In the genomic region with DNA sequence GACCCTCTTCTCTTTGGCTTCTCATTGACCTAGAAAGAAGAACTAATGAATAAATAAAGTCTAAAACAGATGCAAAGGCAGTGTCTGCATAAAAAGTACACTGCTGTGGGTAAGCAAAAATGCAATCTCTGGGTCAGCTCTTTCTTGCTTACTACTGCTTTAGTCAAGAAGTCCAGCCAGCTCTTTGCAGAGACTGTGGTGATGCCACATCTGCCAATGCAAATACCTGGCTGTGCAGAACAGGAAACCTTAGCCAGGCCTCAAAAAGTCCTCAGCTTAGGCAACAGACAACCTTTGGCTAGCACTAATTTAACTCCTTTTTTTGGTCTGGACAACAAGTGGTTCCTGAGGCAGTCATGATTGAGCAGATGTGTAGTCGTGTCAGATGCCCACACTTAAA, we compare ENCODE assay signal across 2 cellular contexts.
TF ChIP-seq lines count a peak whose summit lies in the region.

No MANE protein-coding gene starts in this region.

TF ChIP-seq in IMR-90, 13 proteins besides CTCF, POLR2A, EP300 and RAD21:
- TF ChIP-seq MXI1 (IDR thresholded peaks at IDR 0.05; ENCODE audit: borderline replicate concordance, low read depth, low read length) (no peak), CHD1 (IDR thresholded peaks at IDR 0.05; ENCODE audit: low read depth, low read length) (no peak), BHLHE40 (IDR thresholded peaks at IDR 0.05; ENCODE audit: low read depth, low read length) (no peak), RFX5 (IDR thresholded peaks at IDR 0.05; ENCODE audit: low read depth, low read length) (no peak), MAFK (IDR thresholded peaks at IDR 0.05; ENCODE audit: low read depth, low read length) (no peak), CEBPB (IDR thresholded peaks at IDR 0.05; ENCODE audit: low read depth, low read length) (no peak), SMC3 (IDR thresholded peaks at IDR 0.05; ENCODE audit: low read depth, low read length) (no peak)
- TF ChIP-seq, protein P1, sequence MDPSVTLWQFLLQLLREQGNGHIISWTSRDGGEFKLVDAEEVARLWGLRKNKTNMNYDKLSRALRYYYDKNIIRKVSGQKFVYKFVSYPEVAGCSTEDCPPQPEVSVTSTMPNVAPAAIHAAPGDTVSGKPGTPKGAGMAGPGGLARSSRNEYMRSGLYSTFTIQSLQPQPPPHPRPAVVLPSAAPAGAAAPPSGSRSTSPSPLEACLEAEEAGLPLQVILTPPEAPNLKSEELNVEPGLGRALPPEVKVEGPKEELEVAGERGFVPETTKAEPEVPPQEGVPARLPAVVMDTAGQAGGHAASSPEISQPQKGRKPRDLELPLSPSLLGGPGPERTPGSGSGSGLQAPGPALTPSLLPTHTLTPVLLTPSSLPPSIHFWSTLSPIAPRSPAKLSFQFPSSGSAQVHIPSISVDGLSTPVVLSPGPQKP (IDR thresholded peaks at IDR 0.05; ENCODE audit: borderline replicate concordance, low read depth, low read length) = no peak

TF ChIP-seq in GM12878, 131 proteins besides CTCF, POLR2A, EP300 and RAD21:
- TF ChIP-seq MXI1 (IDR thresholded peaks at IDR 0.05; ENCODE audit: low read depth, low read length) (no peak), TCF7 (IDR thresholded peaks at IDR 0.05; ENCODE audit: borderline replicate concordance) (no peak), SREBF1 (IDR thresholded peaks at IDR 0.05; ENCODE audit: low read length) (no peak), POLR2AphosphoS2 (IDR thresholded peaks at IDR 0.05; ENCODE audit: low read depth, low read length) (no peak), ZNF207 (IDR thresholded peaks at IDR 0.05; ENCODE audit: borderline replicate concordance) (no peak), RFX5 (IDR thresholded peaks at IDR 0.05; ENCODE audit: low read depth, low read length) (no peak), NR2C1 (IDR thresholded peaks at IDR 0.05) (no peak), KLF5 (IDR thresholded peaks at IDR 0.05; ENCODE audit: partially characterized antibody) (no peak), GABPA (IDR thresholded peaks at IDR 0.05; ENCODE audit: low read depth) (no peak), ZNF274 (IDR thresholded peaks at IDR 0.05; ENCODE audit: insufficient read depth, insufficient read length) (no peak), SMAD5 (IDR thresholded peaks at IDR 0.05; ENCODE audit: low read depth) (no peak), CHD2 (IDR thresholded peaks at IDR 0.05; ENCODE audit: borderline replicate concordance, low read depth, low read length) (no peak), EZH2 (IDR thresholded peaks at IDR 0.05; ENCODE audit: borderline replicate concordance, control insufficient read depth, low read depth, low read length) (no peak), BHLHE40 (IDR thresholded peaks at IDR 0.05; ENCODE audit: borderline replicate concordance in 1 of 2, low read depth in 2 of 2, low read length in 1 of 2) (no peak)
- TF ChIP-seq, protein P2, sequence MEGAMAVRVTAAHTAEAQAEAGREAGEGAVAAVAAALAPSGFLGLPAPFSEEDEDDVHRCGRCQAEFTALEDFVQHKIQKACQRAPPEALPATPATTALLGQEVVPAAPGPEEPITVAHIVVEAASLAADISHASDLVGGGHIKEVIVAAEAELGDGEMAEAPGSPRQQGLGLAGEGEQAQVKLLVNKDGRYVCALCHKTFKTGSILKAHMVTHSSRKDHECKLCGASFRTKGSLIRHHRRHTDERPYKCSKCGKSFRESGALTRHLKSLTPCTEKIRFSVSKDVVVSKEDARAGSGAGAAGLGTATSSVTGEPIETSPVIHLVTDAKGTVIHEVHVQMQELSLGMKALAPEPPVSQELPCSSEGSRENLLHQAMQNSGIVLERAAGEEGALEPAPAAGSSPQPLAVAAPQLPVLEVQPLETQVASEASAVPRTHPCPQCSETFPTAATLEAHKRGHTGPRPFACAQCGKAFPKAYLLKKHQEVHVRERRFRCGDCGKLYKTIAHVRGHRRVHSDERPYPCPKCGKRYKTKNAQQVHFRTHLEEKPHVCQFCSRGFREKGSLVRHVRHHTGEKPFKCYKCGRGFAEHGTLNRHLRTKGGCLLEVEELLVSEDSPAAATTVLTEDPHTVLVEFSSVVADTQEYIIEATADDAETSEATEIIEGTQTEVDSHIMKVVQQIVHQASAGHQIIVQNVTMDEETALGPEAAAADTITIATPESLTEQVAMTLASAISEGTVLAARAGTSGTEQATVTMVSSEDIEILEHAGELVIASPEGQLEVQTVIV (IDR thresholded peaks at IDR 0.05; ENCODE audit: borderline replicate concordance, partially characterized antibody) = no peak
- TF ChIP-seq, protein P3, sequence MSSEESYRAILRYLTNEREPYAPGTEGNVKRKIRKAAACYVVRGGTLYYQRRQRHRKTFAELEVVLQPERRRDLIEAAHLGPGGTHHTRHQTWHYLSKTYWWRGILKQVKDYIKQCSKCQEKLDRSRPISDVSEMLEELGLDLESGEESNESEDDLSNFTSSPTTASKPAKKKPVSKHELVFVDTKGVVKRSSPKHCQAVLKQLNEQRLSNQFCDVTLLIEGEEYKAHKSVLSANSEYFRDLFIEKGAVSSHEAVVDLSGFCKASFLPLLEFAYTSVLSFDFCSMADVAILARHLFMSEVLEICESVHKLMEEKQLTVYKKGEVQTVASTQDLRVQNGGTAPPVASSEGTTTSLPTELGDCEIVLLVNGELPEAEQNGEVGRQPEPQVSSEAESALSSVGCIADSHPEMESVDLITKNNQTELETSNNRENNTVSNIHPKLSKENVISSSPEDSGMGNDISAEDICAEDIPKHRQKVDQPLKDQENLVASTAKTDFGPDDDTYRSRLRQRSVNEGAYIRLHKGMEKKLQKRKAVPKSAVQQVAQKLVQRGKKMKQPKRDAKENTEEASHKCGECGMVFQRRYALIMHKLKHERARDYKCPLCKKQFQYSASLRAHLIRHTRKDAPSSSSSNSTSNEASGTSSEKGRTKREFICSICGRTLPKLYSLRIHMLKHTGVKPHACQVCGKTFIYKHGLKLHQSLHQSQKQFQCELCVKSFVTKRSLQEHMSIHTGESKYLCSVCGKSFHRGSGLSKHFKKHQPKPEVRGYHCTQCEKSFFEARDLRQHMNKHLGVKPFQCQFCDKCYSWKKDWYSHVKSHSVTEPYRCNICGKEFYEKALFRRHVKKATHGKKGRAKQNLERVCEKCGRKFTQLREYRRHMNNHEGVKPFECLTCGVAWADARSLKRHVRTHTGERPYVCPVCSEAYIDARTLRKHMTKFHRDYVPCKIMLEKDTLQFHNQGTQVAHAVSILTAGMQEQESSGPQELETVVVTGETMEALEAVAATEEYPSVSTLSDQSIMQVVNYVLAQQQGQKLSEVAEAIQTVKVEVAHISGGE (CRISPR knock-in tag; IDR thresholded peaks at IDR 0.05) = no peak
